In the genomic region with DNA sequence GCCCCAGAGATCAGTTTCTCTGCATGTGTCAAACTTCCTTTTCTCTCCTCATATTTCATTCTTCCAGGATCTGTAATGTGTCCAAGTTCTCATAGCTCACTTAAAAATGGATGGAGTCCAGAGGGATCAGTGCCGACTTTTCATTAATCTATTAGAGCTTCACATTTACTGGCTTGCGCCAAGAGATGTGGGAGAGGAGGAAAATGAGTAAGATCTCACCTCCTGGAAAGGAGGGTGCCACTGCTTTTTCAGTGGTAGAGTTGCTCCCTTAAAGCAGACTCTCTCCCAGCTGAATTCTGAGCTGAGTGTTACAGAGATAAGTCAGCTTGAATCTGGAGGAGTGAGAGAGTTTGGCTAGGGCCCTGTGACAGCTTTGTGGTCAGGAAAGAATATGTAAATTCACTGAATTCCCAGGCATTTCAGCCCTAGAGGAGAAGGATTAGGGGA, we compare ENCODE assay signal across 10 cellular contexts.
A peak's percentile ranks its signal among the peaks of the same experiment; 100 is the strongest.
DNase-seq lines count a peak whose midpoint lies in the region; TF ChIP-seq lines count a peak whose summit lies in the region.
"Had no signal": no experiment of that assay in that cellular context is flagged by ENCODE, and none has a peak within 500 bp of the region (broad histone marks: within the 10 kb centered on the region; RNA-seq: fewer than 3 reads in every experiment).

No MANE protein-coding gene starts in this region.

- no peaks in the 10 kb centered on the region for H3K36me3 ChIP-seq in suprapubic skin

- peaks cover 13% of the 10 kb centered on the region for H3K4me1 ChIP-seq in suprapubic skin

- TF ChIP-seq CTCF in epithelial cell of esophagus (IDR thresholded peaks at IDR 0.05; ENCODE audit: insufficient read depth, low read depth, low read length, missing control alignments), result no peak
- TF ChIP-seq CTCF in suprapubic skin (IDR thresholded peaks at IDR 0.05), result no peak

- no peak overlapping the region for H3K27ac ChIP-seq in suprapubic skin

- peak; percentile 48 for DNase-seq in ACHN
- DNase-seq in M059J (ENCODE audit: low read depth), result peak; percentile 96
- peak; percentile 49 for DNase-seq in epithelial cell of esophagus (ENCODE audit: low read depth)
- peak; percentile 29 to 92 for DNase-seq in lung microvascular endothelial cell (ENCODE audit: low read depth in 2 of 2)
- DNase-seq in stimulated activated CD4-positive, alpha-beta T cell treated with anti-CD3 and anti-CD28 coated beads, Interleukin-4, amount 100 ng/mL, for 4 hours, result no peak
- no peak for DNase-seq in suprapubic skin (ENCODE audit: low spot score in 2 of 2)
- DNase-seq in NCI-H2196 treated with DMSO at 0.1 percent for 48 hours (lab: John Stamatoyannopoulos, UW; ENCODE audit: unreplicated experiment), result no peak
- DNase-seq in activated naive CD4-positive, alpha-beta T cell treated with Interleukin-2 at 50 U/mL for 16 hours, result no peak
- DNase-seq: C1 segment of cervical spinal cord, naive B cell had no signal

- no peak for TF ChIP-seq POLR2A in suprapubic skin (IDR thresholded peaks at IDR 0.05)

- 24% methylated on average over 2 of the region's 2 CpGs for WGBS in suprapubic skin

- H3K27me3 ChIP-seq in suprapubic skin, result no peaks in the 10 kb centered on the region

- no peak overlapping the region for H3K4me3 ChIP-seq in epithelial cell of esophagus (ENCODE audit: low read length)
- no peak overlapping the region for H3K4me3 ChIP-seq in suprapubic skin

- in situ Hi-C loops in ACHN (cut with HindIII; ENCODE audit: low pct_ligation_motif_present, low pct_unique_long_range_greater_than_20kb, low sequenced_read_pairs), result no loop called here

- TF ChIP-seq EP300 in suprapubic skin (IDR thresholded peaks at IDR 0.05), result no peak

- H3K9me3 ChIP-seq in suprapubic skin, result no peaks in the 10 kb centered on the region

Comparison
In these comparisons a context has a peak if more than half of its experiments do, and no peak if none do; other contexts are left out.
1. DNase-seq: peak in ACHN (single experiment), M059J (single experiment), epithelial cell of esophagus (single experiment) and lung microvascular endothelial cell (2 of 2); none in stimulated activated CD4-positive, alpha-beta T cell treated with anti-CD3 and anti-CD28 coated beads, Interleukin-4, amount 100 ng/mL, for 4 hours (0 of 2), suprapubic skin (0 of 2), NCI-H2196 treated with DMSO at 0.1 percent for 48 hours (single experiment) and activated naive CD4-positive, alpha-beta T cell treated with Interleukin-2 at 50 U/mL for 16 hours (single experiment).